Comparison of ENCODE assay signal across 8 cellular contexts in genomic region chr1:229975047-229975446, GRCh38.
"Had no signal": no experiment of that assay in that cellular context is flagged by ENCODE, and none has a peak within 500 bp of the region (broad histone marks: within the 10 kb centered on the region; RNA-seq: fewer than 3 reads in every experiment).

No MANE protein-coding gene starts in this region.

- H3K4me3 ChIP-seq: GM12878 had no signal

- FAIRE-seq: G401.6, GM12878, GM12891, GM12892, GM18507, GM19239 had no signal

- ATAC-seq: GM12878 had no signal

- DNase-seq: GDM1, GF-D8 had no signal
